8 cellular contexts compared by ENCODE assay signal in the genomic region with DNA sequence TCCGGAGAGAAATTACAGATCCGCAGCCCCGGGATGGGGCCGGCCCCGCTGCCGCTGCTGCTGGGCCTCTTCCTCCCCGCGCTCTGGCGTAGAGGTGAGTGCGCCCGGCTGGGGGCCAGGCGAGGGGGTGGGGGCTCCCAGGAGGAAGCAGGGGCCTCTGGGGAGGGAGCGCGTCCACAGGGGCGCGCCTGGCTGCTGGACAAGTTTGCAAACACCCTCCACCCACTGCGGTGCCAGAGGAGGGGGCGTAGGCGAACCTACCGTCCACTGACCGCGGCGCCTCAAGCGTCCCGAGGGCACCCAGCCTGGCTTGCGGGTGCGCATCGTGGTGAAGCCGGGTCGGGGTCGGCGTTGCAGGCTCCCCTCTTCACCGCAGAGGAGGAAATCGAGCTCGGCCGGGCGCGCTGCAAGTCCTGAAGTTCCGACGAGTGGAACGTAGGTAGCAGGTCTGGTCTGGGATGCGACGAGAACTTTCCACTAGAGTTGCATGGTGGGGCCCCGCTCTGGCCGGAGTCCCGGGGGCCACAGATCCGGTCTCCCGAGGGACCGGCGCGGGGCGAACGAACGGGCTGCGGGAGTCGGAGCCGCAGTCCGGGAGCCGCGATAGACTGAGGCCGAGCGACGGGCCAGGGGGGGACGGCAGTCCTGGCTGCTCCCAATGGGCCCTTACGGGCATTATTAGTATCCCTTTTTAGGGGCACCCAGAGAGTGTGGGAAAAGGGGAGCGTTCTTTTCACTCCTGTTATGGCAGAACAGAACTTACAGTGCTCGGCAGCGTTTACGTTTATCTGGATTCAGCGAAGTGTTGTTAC. TPM values are rescaled to one million over a fixed set of nuclear protein-coding genes. Genes with fewer than 3 reads are reported as not detected.
DNase-seq lines count a peak whose midpoint lies in the region; ATAC-seq and TF ChIP-seq lines count a peak whose summit lies in the region.

No MANE protein-coding gene starts in this region.

- POLR2A ChIA-PET in activated CD4-positive, alpha-beta T cell treated with anti-CD3 and anti-CD28 coated beads, Interleukin-2, amount 10 ng/mL, durations not matched to agents 7 days and 5 days (lab: Charles Lee) = no interaction called here

- H3K36me3 ChIP-seq in BLaER1 treated with 17β-estradiol and CSF1 and Interleukin-3, amounts not matched to agents 10 nM and 100 nM = peaks cover 0 to 33% (median 0%) of the 10 kb centered on the region in 11 experiments; a peak in 4 of 22 replicates
- H3K36me3 ChIP-seq in GM23338 (ENCODE audit: insufficient read depth) = no peaks in the 10 kb centered on the region

- H3K36me3 Mint-ChIP-seq in GM23338 (ENCODE audit: low read depth) (no peaks in the 10 kb centered on the region; the same call in 2 of the 3 replicates), nephron (ENCODE audit: low read depth) (no peaks in the 10 kb centered on the region)
- H3K36me3 Mint-ChIP-seq in activated CD4-positive, alpha-beta T cell treated with anti-CD3 and anti-CD28 coated beads, Interleukin-2, amount 10 ng/mL, durations not matched to agents 7 days and 5 days (ENCODE audit: low read depth) = no peaks in the 10 kb centered on the region

- H3K27me3 Mint-ChIP-seq in GM23338 (ENCODE audit: insufficient read depth, low read depth, poor library complexity) (peaks cover 21% of the 10 kb centered on the region), nephron (ENCODE audit: low read depth) (peaks cover 13% of the 10 kb centered on the region)
- H3K27me3 Mint-ChIP-seq in activated CD4-positive, alpha-beta T cell treated with anti-CD3 and anti-CD28 coated beads, Interleukin-2, amount 10 ng/mL, durations not matched to agents 7 days and 5 days = peaks cover 42% of the 10 kb centered on the region

- peaks cover 18 to 61% (median 25%) of the 10 kb centered on the region in 10 experiments for H3K4me1 ChIP-seq in BLaER1 treated with 17β-estradiol and CSF1 and Interleukin-3, amounts not matched to agents 10 nM and 100 nM
- H3K4me1 ChIP-seq in GM23338 (ENCODE audit: insufficient read depth) = peaks cover 24% of the 10 kb centered on the region

- H3K4me1 Mint-ChIP-seq in GM23338 (peaks cover 30% of the 10 kb centered on the region), nephron (peaks cover 38% of the 10 kb centered on the region)
- H3K4me1 Mint-ChIP-seq in activated CD4-positive, alpha-beta T cell treated with anti-CD3 and anti-CD28 coated beads, Interleukin-2, amount 10 ng/mL, durations not matched to agents 7 days and 5 days = peaks cover 13% of the 10 kb centered on the region

- 0 out of 22 replicates have a peak, but pooled peaks cover 0 to 7% (median 0%) of the 10 kb centered on the region in 11 experiments for H3K9me3 ChIP-seq in BLaER1 treated with 17β-estradiol and CSF1 and Interleukin-3, amounts not matched to agents 10 nM and 100 nM (replicated peaks in 1 of 11)

- peaks cover 3 to 55% (median 20%) of the 10 kb centered on the region in 11 experiments; a peak in 16 of 22 replicates for H4K20me1 ChIP-seq in BLaER1 treated with 17β-estradiol and CSF1 and Interleukin-3, amounts not matched to agents 10 nM and 100 nM
- H4K20me1 ChIP-seq in GM23338 (replicated peaks; ENCODE audit: insufficient read depth) = peaks cover 9% of the 10 kb centered on the region; the same call in 1 of the 2 replicates

- H3K4me3 Mint-ChIP-seq in GM23338 = peak overlapping the region; percentile 85
- peak overlapping the region; percentile 62 for H3K4me3 Mint-ChIP-seq in activated CD4-positive, alpha-beta T cell treated with anti-CD3 and anti-CD28 coated beads, Interleukin-2, amount 10 ng/mL, durations not matched to agents 7 days and 5 days
- peak overlapping the region; percentile 78 to 91 (median 89) for H3K4me3 Mint-ChIP-seq in nephron

- H3F3A ChIP-seq in GM23338 (replicated peaks; ENCODE audit: low read depth) = no peaks in the 10 kb centered on the region

- H3K79me2 ChIP-seq in GM23338 (replicated peaks; ENCODE audit: insufficient read depth) = no peaks in the 10 kb centered on the region; the same call in 1 of the 2 replicates

- peak overlapping the region in 4 of 11 experiments; percentile 24 to 63 (median 54); a peak in 6 of 22 replicates for H3K27ac ChIP-seq in BLaER1 treated with 17β-estradiol and CSF1 and Interleukin-3, amounts not matched to agents 10 nM and 100 nM
- 0 out of 2 replicates have a peak overlapping the region, but pooled peaks have one; percentile 32 for H3K27ac ChIP-seq in GM23338 (ENCODE audit: low read depth)

- DNase-seq in GM23338 (ENCODE audit: low spot score) (peak; percentile 62), epithelial cell of esophagus (ENCODE audit: low read depth) (no peak), inferior parietal cortex (ENCODE audit: extremely low spot score) (no peak), ecto neural progenitor cell (ENCODE audit: low spot score) (no peak)
- DNase-seq in activated CD4-positive, alpha-beta T cell treated with anti-CD3 and anti-CD28 coated beads, Interleukin-2, amount 10 ng/mL, durations not matched to agents 7 days and 5 days = peak; percentile 10

- H3K27ac Mint-ChIP-seq in GM23338 = no peak overlapping the region
- H3K27ac Mint-ChIP-seq in activated CD4-positive, alpha-beta T cell treated with anti-CD3 and anti-CD28 coated beads, Interleukin-2, amount 10 ng/mL, durations not matched to agents 7 days and 5 days = no peak overlapping the region
- H3K27ac Mint-ChIP-seq in nephron = peak overlapping the region; percentile 53 to 98 (median 79)

- H2AFZ ChIP-seq in GM23338 = peak overlapping the region; percentile 96

- H3K4me3 ChIP-seq in BLaER1 treated with 17β-estradiol and CSF1 and Interleukin-3, amounts not matched to agents 10 nM and 100 nM = peak overlapping the region; percentile 62 to 96 (median 74)
- H3K4me3 ChIP-seq in GM23338 (peak overlapping the region; percentile 96), epithelial cell of esophagus (ENCODE audit: low read length) (peak overlapping the region; percentile 47)

- CTCF ChIA-PET in activated CD4-positive, alpha-beta T cell treated with anti-CD3 and anti-CD28 coated beads, Interleukin-2, amount 10 ng/mL, durations not matched to agents 7 days and 5 days (lab: Charles Lee) = interaction anchor here (1.2 kb wide), 1 partner anchor 29 kb away, joined by 4 read pairs; no protein-coding TSS in a partner anchor

- H3K27me3 ChIP-seq in BLaER1 treated with 17β-estradiol and CSF1 and Interleukin-3, amounts not matched to agents 10 nM and 100 nM = peaks cover 5 to 78% (median 65%) of the 10 kb centered on the region in 11 experiments; a peak in 21 of 22 replicates
- peaks cover 28% of the 10 kb centered on the region for H3K27me3 ChIP-seq in GM23338 (ENCODE audit: insufficient read depth)

- no peaks in the 10 kb centered on the region for H3K9me3 Mint-ChIP-seq in GM23338
- H3K9me3 Mint-ChIP-seq in activated CD4-positive, alpha-beta T cell treated with anti-CD3 and anti-CD28 coated beads, Interleukin-2, amount 10 ng/mL, durations not matched to agents 7 days and 5 days = no peaks in the 10 kb centered on the region
- H3K9me3 Mint-ChIP-seq in nephron = no peaks in the 10 kb centered on the region

- no peaks in the 10 kb centered on the region for H3K9me2 ChIP-seq in GM23338 (ENCODE audit: insufficient read depth)

- peak overlapping the region; percentile 8 to 86 (median 57); a peak in 19 of 22 replicates for H3K9ac ChIP-seq in BLaER1 treated with 17β-estradiol and CSF1 and Interleukin-3, amounts not matched to agents 10 nM and 100 nM

- TF ChIP-seq CTCF in GM23338 (conservative IDR thresholded peaks at IDR 0.05; ENCODE audit: low read depth in 2 of 2) (no peak), epithelial cell of esophagus (IDR thresholded peaks at IDR 0.05; ENCODE audit: insufficient read depth, low read depth, low read length, missing control alignments) (no peak), nephron (IDR thresholded peaks at IDR 0.05; ENCODE audit: unreplicated experiment in 3 of 3) (no peak)

- ATAC-seq in GM23338 = peak; percentile 32
- ATAC-seq in HG03521 (IDR thresholded peaks at IDR 0.05; ENCODE audit: unreplicated experiment) = no peak

- H3K4me2 ChIP-seq in BLaER1 treated with 17β-estradiol and CSF1 and Interleukin-3, amounts not matched to agents 10 nM and 100 nM = peak overlapping the region; percentile 84 to 99 (median 95)
- H3K4me2 ChIP-seq in GM23338 = peak overlapping the region; percentile 96

TF ChIP-seq in GM23338, 12 proteins besides CTCF, POLR2A, EP300 and RAD21 (continues in another document):
- no peak for TF ChIP-seq CREB1 (CRISPR knock-in tag; IDR thresholded peaks at IDR 0.05; ENCODE audit: low read depth)
- TF ChIP-seq ZNF331 (CRISPR knock-in tag; IDR thresholded peaks at IDR 0.05; ENCODE audit: low read depth) = no peak

RNA-seq across cellular contexts. Expression of gene MERTK, which starts 0.5 kb away (rescaled TPM):
- 8.7 and 9.0 TPM in 2 replicates for total RNA-seq in GM23338 (2014; rRNA removed; shearing (Covaris generic))
- 2.4 and 3.0 TPM in 2 replicates for polyA plus RNA-seq in GM23338 (2016; fragmentation: Nextera tagmentation; extraction: Ambion mirVana)
- under 1 TPM; 0.20 to 0.21 TPM for total RNA-seq in activated CD4-positive, alpha-beta T cell treated with anti-CD3 and anti-CD28 coated beads, Interleukin-2, amount 10 ng/mL, durations not matched to agents 7 days and 5 days

RNA-seq across cellular contexts. Expression of gene ANAPC1, which starts 14.9 kb away (rescaled TPM):
- total RNA-seq in GM23338 (2014; rRNA removed; shearing (Covaris generic)) = 148 and 175 TPM in 2 replicates
- 14.0 and 17.8 TPM in 2 replicates for polyA plus RNA-seq in GM23338 (2016; fragmentation: Nextera tagmentation; extraction: Ambion mirVana)
- 10 to 100 TPM; 55.1 to 62.9 TPM for total RNA-seq in activated CD4-positive, alpha-beta T cell treated with anti-CD3 and anti-CD28 coated beads, Interleukin-2, amount 10 ng/mL, durations not matched to agents 7 days and 5 days

Comparison
In these comparisons a context has a peak if more than half of its experiments do, and no peak if none do; other contexts are left out.
1. DNase-seq: peak in GM23338 (single experiment) and activated CD4-positive, alpha-beta T cell treated with anti-CD3 and anti-CD28 coated beads, Interleukin-2, amount 10 ng/mL, durations not matched to agents 7 days and 5 days (single experiment); none in epithelial cell of esophagus (single experiment), inferior parietal cortex (single experiment) and ecto neural progenitor cell (single experiment).
2. H3K27ac Mint-ChIP-seq: peak in nephron (3 of 3); none in GM23338 (single experiment) and activated CD4-positive, alpha-beta T cell treated with anti-CD3 and anti-CD28 coated beads, Interleukin-2, amount 10 ng/mL, durations not matched to agents 7 days and 5 days (single experiment).
3. Peak in every context shown above with its lines, with median percentiles within 50 percentile points of each other: H3K4me3 ChIP-seq and H3K4me3 Mint-ChIP-seq.